In genomic region chr2:221463235-221463896, GRCh38 we compare ENCODE assay signal across 22 cellular contexts.
DNase-seq lines count a peak whose midpoint lies in the region; ATAC-seq and TF ChIP-seq lines count a peak whose summit lies in the region.
"Had no signal": no experiment of that assay in that cellular context is flagged by ENCODE, and none has a peak within 500 bp of the region (broad histone marks: within the 10 kb centered on the region; RNA-seq: fewer than 3 reads in every experiment).

No MANE protein-coding gene starts in this region.

- H3K27me3 ChIP-seq in CD4-positive, alpha-beta T cell (ENCODE audit: control insufficient read depth, insufficient read depth, low read length), result no peaks in the 10 kb centered on the region
- H3K27me3 ChIP-seq in CD8-positive, alpha-beta memory T cell (ENCODE audit: insufficient read depth, low read length, poor library complexity, severe bottlenecking), result no peaks in the 10 kb centered on the region
- no peaks in the 10 kb centered on the region for H3K27me3 ChIP-seq in heart right ventricle
- H3K27me3 ChIP-seq: breast epithelium, ovary had no signal

- DNase-seq in CD4-positive, alpha-beta T cell, result no peak
- DNase-seq in CD8-positive, alpha-beta memory T cell, result no peak
- DNase-seq in activated B cell treated with CpG ODN at 0.5 μM for 24 hours (no peak), mucosa of descending colon (no peak), cerebellar nuclear complex (lab: John Stamatoyannopoulos, UW) (no peak), heart right ventricle (no peak)
- DNase-seq: COR-L47; DMS79 treated with DMSO at 0.1 percent for 48 hours; Karpas-422; naive thymus-derived CD8-positive, alpha-beta T cell; NCI-H1092; NCI-H187 treated with DMSO at 0.1 percent for 48 hours; NCI-H510A treated with DMSO at 0.1 percent for 48 hours; ovary; right cardiac atrium had no signal

- 83 to 90% methylated on average over 4 of the region's 4 CpGs for WGBS in heart right ventricle, 2 donors

- H3K36me3 Mint-ChIP-seq in CD4-positive, alpha-beta T cell (ENCODE audit: low read depth), result no peaks in the 10 kb centered on the region
- H3K36me3 Mint-ChIP-seq in CD8-positive, alpha-beta memory T cell, result peaks cover 2 to 10% (median 10%) of the 10 kb centered on the region in 3 donors
- H3K36me3 Mint-ChIP-seq in activated B cell treated with CpG ODN at 0.5 μM for 24 hours (ENCODE audit: low read depth), result no peaks in the 10 kb centered on the region
- H3K36me3 Mint-ChIP-seq: naive thymus-derived CD8-positive, alpha-beta T cell; WTC11 had no signal

- no peaks in the 10 kb centered on the region for H3K9me3 ChIP-seq in CD4-positive, alpha-beta T cell (ENCODE audit: control insufficient read depth, low read length)
- no peaks in the 10 kb centered on the region for H3K9me3 ChIP-seq in CD8-positive, alpha-beta memory T cell (ENCODE audit: low read length)
- H3K9me3 ChIP-seq in mucosa of descending colon, result no peaks in the 10 kb centered on the region
- H3K9me3 ChIP-seq in heart right ventricle, result no peaks in the 10 kb centered on the region
- H3K9me3 ChIP-seq: breast epithelium, ovary had no signal

- H3K4me3 Mint-ChIP-seq in CD4-positive, alpha-beta T cell, result no peak overlapping the region
- H3K4me3 Mint-ChIP-seq in CD8-positive, alpha-beta memory T cell, result peak overlapping the region; percentile 21 to 67 (median 50)
- peak overlapping the region; percentile 9 for H3K4me3 Mint-ChIP-seq in activated B cell treated with CpG ODN at 0.5 μM for 24 hours
- H3K4me3 Mint-ChIP-seq: activated T-helper 1 cell treated with anti-CD3 and anti-CD28 coated beads, Interleukin-12 subunit alpha, Interleukin-12 subunit beta, Interleukin-2, Interleukin-4 antibody, amounts not matched to agents 30 ng/mL and 10 ng/mL and 1 ng/mL, durations not matched to agents 14 hours and 24 hours and 36 hours; WTC11 had no signal

- intact Hi-C loops in CD4-positive, alpha-beta T cell (cut with DNase I, micrococcal nuclease), result loop anchor here in 1 of 2 experiments (10.0 kb wide), 1 partner anchor 51 kb away; no protein-coding TSS in a partner anchor
- intact Hi-C loops in activated B cell treated with CpG ODN at 0.5 μM for 24 hours (cut with micrococcal nuclease) (loop anchor here (1.0 kb wide), 1 partner anchor 110 kb away; no protein-coding TSS in a partner anchor), mucosa of descending colon (cut with DNase I, micrococcal nuclease) (no loop called here), heart right ventricle (cut with DNase I) (no loop called here)

- peak overlapping the region; percentile 28 for H3K27ac Mint-ChIP-seq in CD4-positive, alpha-beta T cell
- peak overlapping the region in 7 of 8 donors; percentile 43 to 86 (median 67) for H3K27ac Mint-ChIP-seq in CD8-positive, alpha-beta memory T cell
- H3K27ac Mint-ChIP-seq in activated B cell treated with CpG ODN at 0.5 μM for 24 hours, result no peak overlapping the region
- H3K27ac Mint-ChIP-seq: activated T-helper 1 cell treated with anti-CD3 and anti-CD28 coated beads, Interleukin-12 subunit alpha, Interleukin-12 subunit beta, Interleukin-2, Interleukin-4 antibody, amounts not matched to agents 30 ng/mL and 10 ng/mL and 1 ng/mL, durations not matched to agents 14 hours and 24 hours and 36 hours; WTC11 had no signal

- H3K27me3 Mint-ChIP-seq in CD4-positive, alpha-beta T cell, result no peaks in the 10 kb centered on the region
- peaks cover 2 to 10% of the 10 kb centered on the region in 2 donors for H3K27me3 Mint-ChIP-seq in CD8-positive, alpha-beta memory T cell
- no peaks in the 10 kb centered on the region for H3K27me3 Mint-ChIP-seq in activated B cell treated with CpG ODN at 0.5 μM for 24 hours

- POLR2A ChIA-PET in CD4-positive, alpha-beta T cell (lab: Charles Lee), result interaction anchor here (1.0 to 3.3 kb wide), 2 partner anchors 55 to 68 kb away, joined by 3 to 27 read pairs; no protein-coding TSS in a partner anchor
- POLR2A ChIA-PET in CD8-positive, alpha-beta memory T cell (lab: Charles Lee), result no interaction called here
- POLR2A ChIA-PET in activated B cell treated with CpG ODN at 0.5 μM for 24 hours (lab: Charles Lee), result interaction anchor here (0.8 to 4.1 kb wide), 2 partner anchors 49 to 55 kb away, joined by 3 to 17 read pairs; no protein-coding TSS in a partner anchor

- H3K4me1 Mint-ChIP-seq in CD4-positive, alpha-beta T cell (ENCODE audit: low read depth), result peaks cover 67% of the 10 kb centered on the region
- peaks cover 47 to 82% (median 76%) of the 10 kb centered on the region in 3 donors for H3K4me1 Mint-ChIP-seq in CD8-positive, alpha-beta memory T cell
- H3K4me1 Mint-ChIP-seq in activated B cell treated with CpG ODN at 0.5 μM for 24 hours, result peaks cover 57% of the 10 kb centered on the region

- H3K4me1 ChIP-seq in CD8-positive, alpha-beta memory T cell (ENCODE audit: insufficient read depth, low read length), result peaks cover 29% of the 10 kb centered on the region
- no peaks in the 10 kb centered on the region for H3K4me1 ChIP-seq in mucosa of descending colon (ENCODE audit: low read depth)
- peaks cover 0 to 47% (median 22%) of the 10 kb centered on the region in 9 donors for H3K4me1 ChIP-seq in heart right ventricle
- H3K4me1 ChIP-seq: breast epithelium had no signal

- no peaks in the 10 kb centered on the region for H3K9me3 Mint-ChIP-seq in CD4-positive, alpha-beta T cell
- peaks cover 0 to 2% (median 0%) of the 10 kb centered on the region in 5 donors for H3K9me3 Mint-ChIP-seq in CD8-positive, alpha-beta memory T cell
- H3K9me3 Mint-ChIP-seq in activated B cell treated with CpG ODN at 0.5 μM for 24 hours, result no peaks in the 10 kb centered on the region
- H3K9me3 Mint-ChIP-seq: activated T-helper 1 cell treated with anti-CD3 and anti-CD28 coated beads, Interleukin-12 subunit alpha, Interleukin-12 subunit beta, Interleukin-2, Interleukin-4 antibody, amounts not matched to agents 30 ng/mL and 10 ng/mL and 1 ng/mL, durations not matched to agents 14 hours and 24 hours and 36 hours; naive thymus-derived CD8-positive, alpha-beta T cell; WTC11 had no signal

- no peak for TF ChIP-seq CTCF in CD4-positive, alpha-beta T cell (IDR thresholded peaks at IDR 0.05)
- no peak for TF ChIP-seq CTCF in activated B cell treated with CpG ODN at 0.5 μM for 24 hours (IDR thresholded peaks at IDR 0.05)
- TF ChIP-seq CTCF in mucosa of descending colon (IDR thresholded peaks at IDR 0.05), result no peak
- no peak for TF ChIP-seq CTCF in heart right ventricle (IDR thresholded peaks at IDR 0.05)

- peak; percentile 29 for ATAC-seq in CD4-positive, alpha-beta T cell (ENCODE audit: poor library complexity)
- ATAC-seq in activated B cell treated with CpG ODN at 0.5 μM for 24 hours (ENCODE audit: low read depth), result no peak
- ATAC-seq in mucosa of descending colon, result peak; percentile 78
- ATAC-seq in HG03457 (IDR thresholded peaks at IDR 0.05; ENCODE audit: unreplicated experiment), result no peak
- no peak for ATAC-seq in heart right ventricle
- no peak for ATAC-seq in HG03139 (IDR thresholded peaks at IDR 0.05; ENCODE audit: unreplicated experiment)
- ATAC-seq: HCT116; naive thymus-derived CD8-positive, alpha-beta T cell; right cardiac atrium; WTC11 had no signal

- no peak overlapping the region for H3K4me3 ChIP-seq in CD8-positive, alpha-beta memory T cell (ENCODE audit: low read length)
- H3K4me3 ChIP-seq in mucosa of descending colon (no peak overlapping the region), heart right ventricle (no peak overlapping the region)
- H3K4me3 ChIP-seq: breast epithelium, coronary artery, ovary had no signal

- H3K27ac ChIP-seq in CD4-positive, alpha-beta T cell (ENCODE audit: low read depth, low read length), result no peak overlapping the region
- no peak overlapping the region for H3K27ac ChIP-seq in CD8-positive, alpha-beta memory T cell (ENCODE audit: low read depth, low read length)
- H3K27ac ChIP-seq in heart right ventricle, result no peak overlapping the region
- H3K27ac ChIP-seq: breast epithelium, coronary artery, ovary had no signal

- CTCF ChIA-PET in CD4-positive, alpha-beta T cell (lab: Charles Lee), result no interaction called here
- CTCF ChIA-PET in CD8-positive, alpha-beta memory T cell (lab: Charles Lee), result interaction anchor here (1.2 kb wide), 1 partner anchor 110 kb away, joined by 3 read pairs; no protein-coding TSS in a partner anchor
- CTCF ChIA-PET in activated B cell treated with CpG ODN at 0.5 μM for 24 hours (lab: Charles Lee), result interaction anchor here (1.4 kb wide), 1 partner anchor 13 kb away, joined by 3 read pairs; no protein-coding TSS in a partner anchor

- H3K36me3 ChIP-seq in CD8-positive, alpha-beta memory T cell (ENCODE audit: insufficient read depth, low read length), result no peaks in the 10 kb centered on the region
- H3K36me3 ChIP-seq in mucosa of descending colon (ENCODE audit: low read depth) (no peaks in the 10 kb centered on the region), heart right ventricle (no peaks in the 10 kb centered on the region)
- H3K36me3 ChIP-seq: breast epithelium, ovary had no signal

Comparison
In these comparisons a context has a peak if more than half of its experiments do, and no peak if none do; other contexts are left out.
1. ATAC-seq: peak in CD4-positive, alpha-beta T cell (single experiment) and mucosa of descending colon (single experiment); none in activated B cell treated with CpG ODN at 0.5 μM for 24 hours (single experiment), HG03457 (single experiment), heart right ventricle (0 of 8) and HG03139 (single experiment).